Comparison of ENCODE assay signal across 1 cellular context in the genomic region with DNA sequence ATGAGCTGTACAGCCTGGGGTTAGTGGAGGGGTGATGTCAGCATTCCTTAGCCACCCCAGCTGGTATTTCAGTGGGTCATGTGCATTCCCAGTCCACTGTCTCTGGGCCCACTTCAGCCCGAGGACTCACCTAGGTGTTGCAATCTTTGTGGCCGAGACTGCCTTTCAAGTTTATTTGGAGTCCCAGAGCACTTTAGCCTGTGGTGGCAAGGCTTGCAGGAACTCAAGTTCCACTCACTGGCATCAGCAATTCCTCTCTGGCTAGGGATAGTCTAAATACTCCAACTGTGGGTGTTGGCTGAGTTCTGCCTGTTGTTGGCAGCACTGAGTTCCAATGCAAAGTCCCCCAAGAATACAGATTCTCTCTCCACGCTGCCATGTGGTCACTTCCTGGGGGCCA.
TF ChIP-seq lines count a peak whose summit lies in the region.

No MANE protein-coding gene starts in this region.

TF ChIP-seq in SK-N-SH, 30 proteins besides CTCF, POLR2A, EP300 and RAD21 (continued from another document):
- no peak for TF ChIP-seq NRF1 (IDR thresholded peaks at IDR 0.05; ENCODE audit: low read depth, low read length)
- TF ChIP-seq, protein P1, sequence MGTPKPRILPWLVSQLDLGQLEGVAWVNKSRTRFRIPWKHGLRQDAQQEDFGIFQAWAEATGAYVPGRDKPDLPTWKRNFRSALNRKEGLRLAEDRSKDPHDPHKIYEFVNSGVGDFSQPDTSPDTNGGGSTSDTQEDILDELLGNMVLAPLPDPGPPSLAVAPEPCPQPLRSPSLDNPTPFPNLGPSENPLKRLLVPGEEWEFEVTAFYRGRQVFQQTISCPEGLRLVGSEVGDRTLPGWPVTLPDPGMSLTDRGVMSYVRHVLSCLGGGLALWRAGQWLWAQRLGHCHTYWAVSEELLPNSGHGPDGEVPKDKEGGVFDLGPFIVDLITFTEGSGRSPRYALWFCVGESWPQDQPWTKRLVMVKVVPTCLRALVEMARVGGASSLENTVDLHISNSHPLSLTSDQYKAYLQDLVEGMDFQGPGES (IDR thresholded peaks at IDR 0.05; ENCODE audit: low read depth, low read length): no peak
- TF ChIP-seq, protein P2, sequence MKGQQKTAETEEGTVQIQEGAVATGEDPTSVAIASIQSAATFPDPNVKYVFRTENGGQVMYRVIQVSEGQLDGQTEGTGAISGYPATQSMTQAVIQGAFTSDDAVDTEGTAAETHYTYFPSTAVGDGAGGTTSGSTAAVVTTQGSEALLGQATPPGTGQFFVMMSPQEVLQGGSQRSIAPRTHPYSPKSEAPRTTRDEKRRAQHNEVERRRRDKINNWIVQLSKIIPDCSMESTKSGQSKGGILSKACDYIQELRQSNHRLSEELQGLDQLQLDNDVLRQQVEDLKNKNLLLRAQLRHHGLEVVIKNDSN (IDR thresholded peaks at IDR 0.05; ENCODE audit: borderline replicate concordance, low read depth): no peak
- TF ChIP-seq, protein P3, sequence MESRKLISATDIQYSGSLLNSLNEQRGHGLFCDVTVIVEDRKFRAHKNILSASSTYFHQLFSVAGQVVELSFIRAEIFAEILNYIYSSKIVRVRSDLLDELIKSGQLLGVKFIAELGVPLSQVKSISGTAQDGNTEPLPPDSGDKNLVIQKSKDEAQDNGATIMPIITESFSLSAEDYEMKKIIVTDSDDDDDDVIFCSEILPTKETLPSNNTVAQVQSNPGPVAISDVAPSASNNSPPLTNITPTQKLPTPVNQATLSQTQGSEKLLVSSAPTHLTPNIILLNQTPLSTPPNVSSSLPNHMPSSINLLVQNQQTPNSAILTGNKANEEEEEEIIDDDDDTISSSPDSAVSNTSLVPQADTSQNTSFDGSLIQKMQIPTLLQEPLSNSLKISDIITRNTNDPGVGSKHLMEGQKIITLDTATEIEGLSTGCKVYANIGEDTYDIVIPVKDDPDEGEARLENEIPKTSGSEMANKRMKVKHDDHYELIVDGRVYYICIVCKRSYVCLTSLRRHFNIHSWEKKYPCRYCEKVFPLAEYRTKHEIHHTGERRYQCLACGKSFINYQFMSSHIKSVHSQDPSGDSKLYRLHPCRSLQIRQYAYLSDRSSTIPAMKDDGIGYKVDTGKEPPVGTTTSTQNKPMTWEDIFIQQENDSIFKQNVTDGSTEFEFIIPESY (IDR thresholded peaks at IDR 0.05; ENCODE audit: borderline replicate concordance, low read depth): no peak
- TF ChIP-seq SMC3 (IDR thresholded peaks at IDR 0.05; ENCODE audit: low read depth, low read length): no peak
- TF ChIP-seq GATA2 (CRISPR knock-in tag; IDR thresholded peaks at IDR 0.05): no peak
